In genomic region chr20:3077618-3078134, GRCh38 we compare ENCODE assay signal across 15 cellular contexts. TPM values are rescaled to one million over a fixed set of nuclear protein-coding genes. Genes with fewer than 3 reads are reported as not detected.
A peak's percentile ranks its signal among the peaks of the same experiment; 100 is the strongest.
DNase-seq lines count a peak whose midpoint lies in the region; ATAC-seq and TF ChIP-seq lines count a peak whose summit lies in the region.
"Had no signal": no experiment of that assay in that cellular context is flagged by ENCODE, and none has a peak within 500 bp of the region (broad histone marks: within the 10 kb centered on the region; RNA-seq: fewer than 3 reads in every experiment).

No MANE protein-coding gene starts in this region.

- intact Hi-C loops in heart left ventricle (cut with DNase I): no loop called here

- POLR2A ChIA-PET in activated CD8-positive, alpha-beta T cell treated with anti-CD3 and anti-CD28 coated beads, Interleukin-2, amount 10 ng/mL, durations not matched to agents 7 days and 5 days (lab: Charles Lee): interaction anchor here (0.7 to 1.2 kb wide), 3 partner anchors 15 to 86 kb away, joined by 3 to 7 read pairs (median 4); no protein-coding TSS in a partner anchor
- POLR2A ChIA-PET in naive thymus-derived CD8-positive, alpha-beta T cell (lab: Charles Lee): interaction anchor here (0.6 to 1.7 kb wide), 11 partner anchors 8 to 138 kb away, joined by 3 to 46 read pairs (median 4); no protein-coding TSS in a partner anchor

- H3K27ac ChIP-seq in Karpas-422 (ENCODE audit: low read length) (no peak overlapping the region), heart left ventricle (no peak overlapping the region)
- H3K27ac ChIP-seq: dorsolateral prefrontal cortex had no signal

- no peak overlapping the region for H3K9ac ChIP-seq in Karpas-422 (ENCODE audit: low read length)

- H3K4me3 ChIP-seq in Karpas-422 (ENCODE audit: low read length) (no peak overlapping the region), heart left ventricle (no peak overlapping the region)
- H3K4me3 ChIP-seq: dorsolateral prefrontal cortex had no signal

- H3K4me2 ChIP-seq in Karpas-422 (ENCODE audit: low read depth, low read length, poor library complexity, severe bottlenecking): no peak overlapping the region

- H3K4me1 Mint-ChIP-seq in activated CD8-positive, alpha-beta T cell treated with anti-CD3 and anti-CD28 coated beads, Interleukin-2, amount 10 ng/mL, durations not matched to agents 7 days and 5 days (ENCODE audit: low read depth): peaks cover 29% of the 10 kb centered on the region
- H3K4me1 Mint-ChIP-seq in naive thymus-derived CD8-positive, alpha-beta T cell: peaks cover 11 to 27% (median 17%) of the 10 kb centered on the region in 4 donors

- peaks cover 3% of the 10 kb centered on the region for H3K9me3 Mint-ChIP-seq in activated CD8-positive, alpha-beta T cell treated with anti-CD3 and anti-CD28 coated beads, Interleukin-2, amount 10 ng/mL, durations not matched to agents 7 days and 5 days (ENCODE audit: insufficient read depth)
- H3K9me3 Mint-ChIP-seq in naive thymus-derived CD8-positive, alpha-beta T cell: peaks cover 0 to 3% (median 0%) of the 10 kb centered on the region in 9 donors

- peaks cover 46% of the 10 kb centered on the region for H3K27me3 Mint-ChIP-seq in activated CD8-positive, alpha-beta T cell treated with anti-CD3 and anti-CD28 coated beads, Interleukin-2, amount 10 ng/mL, durations not matched to agents 7 days and 5 days (ENCODE audit: low read depth)
- H3K27me3 Mint-ChIP-seq in naive thymus-derived CD8-positive, alpha-beta T cell: peaks cover 2 to 25% (median 20%) of the 10 kb centered on the region in 5 donors

- no peaks in the 10 kb centered on the region for H3K36me3 ChIP-seq in Karpas-422 (ENCODE audit: insufficient read depth, low read length)
- H3K36me3 ChIP-seq in heart left ventricle: no peaks in the 10 kb centered on the region

- H3K79me2 ChIP-seq in Karpas-422 (ENCODE audit: low read length): no peaks in the 10 kb centered on the region

- peak overlapping the region; percentile 34 for H3K27ac Mint-ChIP-seq in activated CD8-positive, alpha-beta T cell treated with anti-CD3 and anti-CD28 coated beads, Interleukin-2, amount 10 ng/mL, durations not matched to agents 7 days and 5 days
- peak overlapping the region in 8 of 10 donors; percentile 16 to 83 (median 62) for H3K27ac Mint-ChIP-seq in naive thymus-derived CD8-positive, alpha-beta T cell
- H3K27ac Mint-ChIP-seq: memory B cell had no signal

- no peaks in the 10 kb centered on the region for H3K9me2 ChIP-seq in Karpas-422 (replicated peaks; ENCODE audit: insufficient read depth, low read length)

- H3K27me3 ChIP-seq in Karpas-422 (ENCODE audit: low read length) (no peaks in the 10 kb centered on the region), heart left ventricle (peaks cover 0 to 41% (median 6%) of the 10 kb centered on the region in 9 donors)

- peak; percentile 16 for DNase-seq in SIG-M5 treated with dmso at 0.1 percent for 504 hours (lab: John Stamatoyannopoulos, UW; ENCODE audit: unreplicated experiment)
- no peak for DNase-seq in SIG-M5 (lab: John Stamatoyannopoulos, UW)
- no peak for DNase-seq in Karpas-422
- DNase-seq in activated CD8-positive, alpha-beta T cell treated with anti-CD3 and anti-CD28 coated beads, Interleukin-2, amount 10 ng/mL, durations not matched to agents 7 days and 5 days: peak; percentile 53
- DNase-seq in naive thymus-derived CD8-positive, alpha-beta T cell: peak in 4 of 10 donors; percentile 19 to 64 (median 53)
- DNase-seq in heart left ventricle: no peak
- no peak for DNase-seq in stimulated activated CD8-positive, alpha-beta memory T cell treated with anti-CD3 and anti-CD28 coated beads, Interleukin-4, amount 100 ng/mL, for 48 hours
- DNase-seq: 8988T, dorsolateral prefrontal cortex, nucleus accumbens had no signal

- no peak for TF ChIP-seq CTCF in heart left ventricle (IDR thresholded peaks at IDR 0.05)

- no peaks in the 10 kb centered on the region for H3K9me3 ChIP-seq in Karpas-422 (ENCODE audit: low read length)
- H3K9me3 ChIP-seq in heart left ventricle: no peaks in the 10 kb centered on the region

- ATAC-seq in activated CD8-positive, alpha-beta T cell treated with anti-CD3 and anti-CD28 coated beads, Interleukin-2, amount 10 ng/mL, durations not matched to agents 7 days and 5 days: peak; percentile 58
- ATAC-seq in naive thymus-derived CD8-positive, alpha-beta T cell: peak; percentile 56 to 66
- ATAC-seq in heart left ventricle (no peak), HG03045 (IDR thresholded peaks at IDR 0.05; ENCODE audit: unreplicated experiment) (no peak)

- CTCF ChIA-PET in activated CD8-positive, alpha-beta T cell treated with anti-CD3 and anti-CD28 coated beads, Interleukin-2, amount 10 ng/mL, durations not matched to agents 7 days and 5 days (lab: Charles Lee): interaction anchor here (0.9 to 1.4 kb wide), 7 partner anchors 13 to 163 kb away, joined by 3 to 12 read pairs (median 3); no protein-coding TSS in a partner anchor

- TF ChIP-seq POLR2A in heart left ventricle (IDR thresholded peaks at IDR 0.05): no peak

- 80 to 88% (median 86%) methylated on average over 4 of the region's 4 CpGs for WGBS in heart left ventricle, 4 donors

- peaks cover 5% of the 10 kb centered on the region for H3K36me3 Mint-ChIP-seq in activated CD8-positive, alpha-beta T cell treated with anti-CD3 and anti-CD28 coated beads, Interleukin-2, amount 10 ng/mL, durations not matched to agents 7 days and 5 days (ENCODE audit: low read depth)
- no peaks in the 10 kb centered on the region for H3K36me3 Mint-ChIP-seq in naive thymus-derived CD8-positive, alpha-beta T cell
- H3K36me3 Mint-ChIP-seq: memory B cell had no signal

- peak overlapping the region; percentile 26 for H3K4me3 Mint-ChIP-seq in activated CD8-positive, alpha-beta T cell treated with anti-CD3 and anti-CD28 coated beads, Interleukin-2, amount 10 ng/mL, durations not matched to agents 7 days and 5 days
- peak overlapping the region; percentile 21 to 79 (median 62) for H3K4me3 Mint-ChIP-seq in naive thymus-derived CD8-positive, alpha-beta T cell
- H3K4me3 Mint-ChIP-seq: memory B cell had no signal

- H3K4me1 ChIP-seq in Karpas-422 (ENCODE audit: low read length) (no peaks in the 10 kb centered on the region), heart left ventricle (peaks cover 0 to 17% (median 9%) of the 10 kb centered on the region in 12 donors)

- H2AFZ ChIP-seq in Karpas-422 (ENCODE audit: low read length): peak overlapping the region; percentile 2; the same call in 1 of the 2 replicates

- no peaks in the 10 kb centered on the region for H4K20me1 ChIP-seq in Karpas-422 (ENCODE audit: insufficient read depth, low read depth, low read length)

RNA-seq across cellular contexts. Expression of gene OXT, which starts 6.3 kb away (rescaled TPM):
- total RNA-seq in Karpas-422 (2014; rRNA removed; shearing (Covaris generic); ENCODE audit: low replicate concordance): not detected in 2 replicates
- total RNA-seq in activated CD8-positive, alpha-beta T cell treated with anti-CD3 and anti-CD28 coated beads, Interleukin-2, amount 10 ng/mL, durations not matched to agents 7 days and 5 days: not detected
- 1 to 10 TPM; 2.2 to 2.6 TPM for total RNA-seq in naive thymus-derived CD8-positive, alpha-beta T cell
- 1 to 10 TPM in 1 of 3 donors, under 1 TPM in 2; 0.53 to 2.2 (median 0.91) TPM for polyA plus RNA-seq in naive thymus-derived CD8-positive, alpha-beta T cell
- total RNA-seq in heart left ventricle: under 1 TPM in 1 of 9 donors, not detected in 8; 0.67 TPM
- polyA plus RNA-seq in heart left ventricle: not detected
- total RNA-seq: NCI-H460, temporal lobe had no signal

RNA-seq across cellular contexts. Expression of gene AVP, which starts 6.8 kb away (rescaled TPM):
- not detected in 2 replicates for total RNA-seq in Karpas-422 (2014; rRNA removed; shearing (Covaris generic); ENCODE audit: low replicate concordance)
- not detected for total RNA-seq in activated CD8-positive, alpha-beta T cell treated with anti-CD3 and anti-CD28 coated beads, Interleukin-2, amount 10 ng/mL, durations not matched to agents 7 days and 5 days
- not detected for total RNA-seq in naive thymus-derived CD8-positive, alpha-beta T cell
- not detected for polyA plus RNA-seq in naive thymus-derived CD8-positive, alpha-beta T cell
- total RNA-seq in heart left ventricle: not detected
- not detected for polyA plus RNA-seq in heart left ventricle
- total RNA-seq: activated CD8-positive, alpha-beta memory T cell treated with anti-CD3 and anti-CD28 coated beads for 36 hours; NCI-H460; temporal lobe had no signal

RNA-seq across cellular contexts. Expression of gene MRPS26, which starts 31.8 kb away (rescaled TPM):
- 66.5 and 109 TPM in 2 replicates for total RNA-seq in Karpas-422 (2014; rRNA removed; shearing (Covaris generic); ENCODE audit: low replicate concordance)
- total RNA-seq in activated CD8-positive, alpha-beta T cell treated with anti-CD3 and anti-CD28 coated beads, Interleukin-2, amount 10 ng/mL, durations not matched to agents 7 days and 5 days: 10 to 100 TPM; 37.4 to 38.9 TPM
- 10 to 100 TPM; 27.6 to 28.4 TPM for total RNA-seq in naive thymus-derived CD8-positive, alpha-beta T cell
- 10 to 100 TPM; 59.2 to 81.8 (median 75.6) TPM for polyA plus RNA-seq in naive thymus-derived CD8-positive, alpha-beta T cell
- 10 to 100 TPM; 36.5 to 83.4 (median 50.9) TPM for total RNA-seq in heart left ventricle
- 100 to 1,000 TPM in 1 of 2 donors, 10 to 100 TPM in 1; 98.8 to 111 TPM for polyA plus RNA-seq in heart left ventricle

RNA-seq across cellular contexts. Expression of gene GNRH2, which starts 34.3 kb away (rescaled TPM):
- total RNA-seq in Karpas-422 (2014; rRNA removed; shearing (Covaris generic); ENCODE audit: low replicate concordance): 0.52 and 2.7 TPM in 2 replicates
- 1 to 10 TPM; 1.5 to 1.7 TPM for total RNA-seq in activated CD8-positive, alpha-beta T cell treated with anti-CD3 and anti-CD28 coated beads, Interleukin-2, amount 10 ng/mL, durations not matched to agents 7 days and 5 days
- total RNA-seq in naive thymus-derived CD8-positive, alpha-beta T cell: 1 to 10 TPM; 1.5 to 1.9 TPM
- polyA plus RNA-seq in naive thymus-derived CD8-positive, alpha-beta T cell: not detected
- under 1 TPM in 1 of 9 donors, not detected in 8; 0.48 TPM for total RNA-seq in heart left ventricle
- not detected for polyA plus RNA-seq in heart left ventricle
- total RNA-seq: NCI-H460, temporal lobe had no signal

Comparison
In these comparisons a context has a peak if more than half of its experiments do, and no peak if none do; other contexts are left out.
1. DNase-seq: peak in SIG-M5 treated with dmso at 0.1 percent for 504 hours (single experiment) and activated CD8-positive, alpha-beta T cell treated with anti-CD3 and anti-CD28 coated beads, Interleukin-2, amount 10 ng/mL, durations not matched to agents 7 days and 5 days (single experiment); none in SIG-M5 (single experiment), Karpas-422 (single experiment), heart left ventricle (0 of 5) and stimulated activated CD8-positive, alpha-beta memory T cell treated with anti-CD3 and anti-CD28 coated beads, Interleukin-4, amount 100 ng/mL, for 48 hours (single experiment).
2. ATAC-seq: peak in activated CD8-positive, alpha-beta T cell treated with anti-CD3 and anti-CD28 coated beads, Interleukin-2, amount 10 ng/mL, durations not matched to agents 7 days and 5 days (single experiment) and naive thymus-derived CD8-positive, alpha-beta T cell (2 of 2); none in heart left ventricle (0 of 4) and HG03045 (single experiment).